1 cellular context compared by ENCODE assay signal in the genomic region with DNA sequence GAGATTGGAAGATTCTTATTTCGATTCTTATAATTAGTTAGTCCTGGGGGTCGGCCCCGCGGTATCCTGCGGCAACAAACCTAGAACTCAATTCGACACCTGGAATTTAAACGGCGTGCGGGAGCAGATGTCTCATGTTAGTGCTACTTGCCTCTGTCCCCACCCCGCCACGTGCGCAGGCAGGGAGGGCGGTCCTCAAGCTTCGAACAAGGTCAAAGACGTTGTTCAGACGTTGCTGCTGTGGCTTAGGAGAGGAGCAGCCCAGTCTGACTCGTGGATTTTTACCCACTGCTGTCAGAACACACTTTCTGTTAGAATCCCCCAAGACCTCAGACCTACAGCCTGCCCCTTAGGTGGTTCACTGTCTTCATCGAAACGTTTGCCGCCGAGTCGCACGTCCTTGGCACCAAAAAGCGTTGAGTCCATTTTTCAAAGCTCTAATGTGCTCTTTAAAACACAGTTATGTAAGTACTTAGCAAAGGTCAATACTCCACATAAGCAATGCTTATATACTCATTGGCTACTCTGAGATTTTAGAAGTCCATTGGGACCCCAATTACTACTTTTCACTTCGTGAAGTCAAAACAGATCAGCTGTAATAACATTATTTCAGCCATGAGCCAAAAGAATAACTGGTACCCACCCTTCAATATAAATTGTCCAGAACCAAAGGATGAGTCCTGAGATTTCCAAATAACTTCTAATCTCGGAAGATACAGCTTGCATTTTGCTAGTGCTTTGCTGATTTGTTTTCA.
TF ChIP-seq lines count a peak whose summit lies in the region.

No MANE protein-coding gene starts in this region.

TF ChIP-seq in K562, 482 proteins besides CTCF, POLR2A, EP300 and RAD21 (continued from another document and continues in another):
- TF ChIP-seq IRF2 (CRISPR knock-in tag; IDR thresholded peaks at IDR 0.05) (no peak; the same call in 1 of the 2 replicates), NR2C1 (IDR thresholded peaks at IDR 0.05) (peak; percentile 55; the same call in 1 of the 2 replicates), NR2C1 (tag; IDR thresholded peaks at IDR 0.05) (peak; percentile 77), JUNB (CRISPR knock-in tag; conservative IDR thresholded peaks at IDR 0.05) (no peak), ZNF143 (CRISPR knock-in tag; IDR thresholded peaks at IDR 0.05) (no peak), RHOXF2B (CRISPR knock-in tag; conservative IDR thresholded peaks at IDR 0.05) (no peak), ZNF696 (CRISPR knock-in tag; conservative IDR thresholded peaks at IDR 0.05) (no peak), TAF9B (IDR thresholded peaks at IDR 0.05; ENCODE audit: partially characterized antibody) (peak; percentile 58), SLC30A9 (CRISPR knock-in tag; IDR thresholded peaks at IDR 0.05) (no peak), ETV6 (IDR thresholded peaks at IDR 0.05; ENCODE audit: borderline replicate concordance in 1 of 2, low read depth in 2 of 2, low read length in 1 of 2) (no peak), ETV6 (CRISPR knock-in tag; IDR thresholded peaks at IDR 0.05; ENCODE audit: borderline replicate concordance) (peak; percentile 99), KAT2B (IDR thresholded peaks at IDR 0.05; ENCODE audit: low read depth, low read length) (no peak), KDM1A (IDR thresholded peaks at IDR 0.05) (peak in 1 of 2 experiments; percentile 16; a peak in 1 of 4 replicates), KDM4B (IDR thresholded peaks at IDR 0.05; ENCODE audit: borderline replicate concordance in 2 of 2, low read depth in 1 of 2) (peak in 1 of 2 experiments; percentile 69; a peak in 2 of 4 replicates), ZBTB1 (CRISPR knock-in tag; IDR thresholded peaks at IDR 0.05; ENCODE audit: borderline replicate concordance, low read depth) (peak; percentile 85), BCL6 (CRISPR knock-in tag; IDR thresholded peaks at IDR 0.05) (no peak), TAF15 (IDR thresholded peaks at IDR 0.05; ENCODE audit: low read depth, low read length) (no peak), CTBP1 (IDR thresholded peaks at IDR 0.05; ENCODE audit: borderline replicate concordance) (no peak), ZNF785 (CRISPR knock-in tag; IDR thresholded peaks at IDR 0.05) (no peak), NR2C2 (CRISPR knock-in tag; IDR thresholded peaks at IDR 0.05) (peak; percentile 87), NR2C2 (tag; IDR thresholded peaks at IDR 0.05) (peak; percentile 93), TEAD1 (CRISPR knock-in tag; IDR thresholded peaks at IDR 0.05) (peak; percentile 50 to 97; a peak in 2 of 4 replicates), JUN (IDR thresholded peaks at IDR 0.05; ENCODE audit: borderline replicate concordance, low read depth, low read length) (peak; percentile 53; the same call in 1 of the 2 replicates), JUN (CRISPR knock-in tag; IDR thresholded peaks at IDR 0.05; ENCODE audit: borderline replicate concordance) (peak; percentile 98), ESRRB (CRISPR knock-in tag; IDR thresholded peaks at IDR 0.05; ENCODE audit: borderline replicate concordance) (no peak), SIRT6 (IDR thresholded peaks at IDR 0.05; ENCODE audit: low read depth, low read length) (no peak), ELF4 (CRISPR knock-in tag; IDR thresholded peaks at IDR 0.05) (no peak), GABPB2 (CRISPR knock-in tag; conservative IDR thresholded peaks at IDR 0.05) (no peak), RCOR1 (IDR thresholded peaks at IDR 0.05; ENCODE audit: borderline replicate concordance in 1 of 2, low read depth in 2 of 2, low read length in 2 of 2) (peak in 1 of 2 experiments; percentile 51; a peak in 2 of 4 replicates), SMAD2 (IDR thresholded peaks at IDR 0.05; ENCODE audit: low read depth, low read length) (no peak), ZNF444 (CRISPR knock-in tag; IDR thresholded peaks at IDR 0.05) (no peak), ZNF175 (CRISPR knock-in tag; IDR thresholded peaks at IDR 0.05; ENCODE audit: low read depth) (peak; percentile 94), KDM5B (IDR thresholded peaks at IDR 0.05; ENCODE audit: insufficient replicate concordance, low read depth, low read length) (peak; percentile 97), ZNF408 (CRISPR knock-in tag; IDR thresholded peaks at IDR 0.05; ENCODE audit: low read depth) (no peak), HMG20A (CRISPR knock-in tag; conservative IDR thresholded peaks at IDR 0.05) (no peak)
- TF ChIP-seq, protein P1, sequence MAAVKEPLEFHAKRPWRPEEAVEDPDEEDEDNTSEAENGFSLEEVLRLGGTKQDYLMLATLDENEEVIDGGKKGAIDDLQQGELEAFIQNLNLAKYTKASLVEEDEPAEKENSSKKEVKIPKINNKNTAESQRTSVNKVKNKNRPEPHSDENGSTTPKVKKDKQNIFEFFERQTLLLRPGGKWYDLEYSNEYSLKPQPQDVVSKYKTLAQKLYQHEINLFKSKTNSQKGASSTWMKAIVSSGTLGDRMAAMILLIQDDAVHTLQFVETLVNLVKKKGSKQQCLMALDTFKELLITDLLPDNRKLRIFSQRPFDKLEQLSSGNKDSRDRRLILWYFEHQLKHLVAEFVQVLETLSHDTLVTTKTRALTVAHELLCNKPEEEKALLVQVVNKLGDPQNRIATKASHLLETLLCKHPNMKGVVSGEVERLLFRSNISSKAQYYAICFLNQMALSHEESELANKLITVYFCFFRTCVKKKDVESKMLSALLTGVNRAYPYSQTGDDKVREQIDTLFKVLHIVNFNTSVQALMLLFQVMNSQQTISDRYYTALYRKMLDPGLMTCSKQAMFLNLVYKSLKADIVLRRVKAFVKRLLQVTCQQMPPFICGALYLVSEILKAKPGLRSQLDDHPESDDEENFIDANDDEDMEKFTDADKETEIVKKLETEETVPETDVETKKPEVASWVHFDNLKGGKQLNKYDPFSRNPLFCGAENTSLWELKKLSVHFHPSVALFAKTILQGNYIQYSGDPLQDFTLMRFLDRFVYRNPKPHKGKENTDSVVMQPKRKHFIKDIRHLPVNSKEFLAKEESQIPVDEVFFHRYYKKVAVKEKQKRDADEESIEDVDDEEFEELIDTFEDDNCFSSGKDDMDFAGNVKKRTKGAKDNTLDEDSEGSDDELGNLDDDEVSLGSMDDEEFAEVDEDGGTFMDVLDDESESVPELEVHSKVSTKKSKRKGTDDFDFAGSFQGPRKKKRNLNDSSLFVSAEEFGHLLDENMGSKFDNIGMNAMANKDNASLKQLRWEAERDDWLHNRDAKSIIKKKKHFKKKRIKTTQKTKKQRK (IDR thresholded peaks at IDR 0.05; ENCODE audit: borderline replicate concordance, low read depth, low read length) = no peak
- TF ChIP-seq, protein P2, sequence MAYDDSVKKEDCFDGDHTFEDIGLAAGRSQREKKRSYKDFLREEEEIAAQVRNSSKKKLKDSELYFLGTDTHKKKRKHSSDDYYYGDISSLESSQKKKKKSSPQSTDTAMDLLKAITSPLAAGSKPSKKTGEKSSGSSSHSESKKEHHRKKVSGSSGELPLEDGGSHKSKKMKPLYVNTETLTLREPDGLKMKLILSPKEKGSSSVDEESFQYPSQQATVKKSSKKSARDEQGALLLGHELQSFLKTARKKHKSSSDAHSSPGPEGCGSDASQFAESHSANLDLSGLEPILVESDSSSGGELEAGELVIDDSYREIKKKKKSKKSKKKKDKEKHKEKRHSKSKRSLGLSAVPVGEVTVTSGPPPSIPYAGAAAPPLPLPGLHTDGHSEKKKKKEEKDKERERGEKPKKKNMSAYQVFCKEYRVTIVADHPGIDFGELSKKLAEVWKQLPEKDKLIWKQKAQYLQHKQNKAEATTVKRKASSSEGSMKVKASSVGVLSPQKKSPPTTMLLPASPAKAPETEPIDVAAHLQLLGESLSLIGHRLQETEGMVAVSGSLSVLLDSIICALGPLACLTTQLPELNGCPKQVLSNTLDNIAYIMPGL (CRISPR knock-in tag; IDR thresholded peaks at IDR 0.05) = peak; percentile 94
- TF ChIP-seq, protein P3, sequence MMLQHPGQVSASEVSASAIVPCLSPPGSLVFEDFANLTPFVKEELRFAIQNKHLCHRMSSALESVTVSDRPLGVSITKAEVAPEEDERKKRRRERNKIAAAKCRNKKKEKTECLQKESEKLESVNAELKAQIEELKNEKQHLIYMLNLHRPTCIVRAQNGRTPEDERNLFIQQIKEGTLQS (IDR thresholded peaks at IDR 0.05) = no peak
- TF ChIP-seq, protein P3 (CRISPR knock-in tag; conservative IDR thresholded peaks at IDR 0.05) = peak; percentile 46
- TF ChIP-seq, protein P4, sequence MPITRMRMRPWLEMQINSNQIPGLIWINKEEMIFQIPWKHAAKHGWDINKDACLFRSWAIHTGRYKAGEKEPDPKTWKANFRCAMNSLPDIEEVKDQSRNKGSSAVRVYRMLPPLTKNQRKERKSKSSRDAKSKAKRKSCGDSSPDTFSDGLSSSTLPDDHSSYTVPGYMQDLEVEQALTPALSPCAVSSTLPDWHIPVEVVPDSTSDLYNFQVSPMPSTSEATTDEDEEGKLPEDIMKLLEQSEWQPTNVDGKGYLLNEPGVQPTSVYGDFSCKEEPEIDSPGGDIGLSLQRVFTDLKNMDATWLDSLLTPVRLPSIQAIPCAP (CRISPR knock-in tag; IDR thresholded peaks at IDR 0.05; ENCODE audit: borderline replicate concordance) = peak; percentile 97
- TF ChIP-seq, protein P5, sequence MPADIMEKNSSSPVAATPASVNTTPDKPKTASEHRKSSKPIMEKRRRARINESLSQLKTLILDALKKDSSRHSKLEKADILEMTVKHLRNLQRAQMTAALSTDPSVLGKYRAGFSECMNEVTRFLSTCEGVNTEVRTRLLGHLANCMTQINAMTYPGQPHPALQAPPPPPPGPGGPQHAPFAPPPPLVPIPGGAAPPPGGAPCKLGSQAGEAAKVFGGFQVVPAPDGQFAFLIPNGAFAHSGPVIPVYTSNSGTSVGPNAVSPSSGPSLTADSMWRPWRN (IDR thresholded peaks at IDR 0.05; ENCODE audit: low read depth) = no peak
- TF ChIP-seq, protein P6, sequence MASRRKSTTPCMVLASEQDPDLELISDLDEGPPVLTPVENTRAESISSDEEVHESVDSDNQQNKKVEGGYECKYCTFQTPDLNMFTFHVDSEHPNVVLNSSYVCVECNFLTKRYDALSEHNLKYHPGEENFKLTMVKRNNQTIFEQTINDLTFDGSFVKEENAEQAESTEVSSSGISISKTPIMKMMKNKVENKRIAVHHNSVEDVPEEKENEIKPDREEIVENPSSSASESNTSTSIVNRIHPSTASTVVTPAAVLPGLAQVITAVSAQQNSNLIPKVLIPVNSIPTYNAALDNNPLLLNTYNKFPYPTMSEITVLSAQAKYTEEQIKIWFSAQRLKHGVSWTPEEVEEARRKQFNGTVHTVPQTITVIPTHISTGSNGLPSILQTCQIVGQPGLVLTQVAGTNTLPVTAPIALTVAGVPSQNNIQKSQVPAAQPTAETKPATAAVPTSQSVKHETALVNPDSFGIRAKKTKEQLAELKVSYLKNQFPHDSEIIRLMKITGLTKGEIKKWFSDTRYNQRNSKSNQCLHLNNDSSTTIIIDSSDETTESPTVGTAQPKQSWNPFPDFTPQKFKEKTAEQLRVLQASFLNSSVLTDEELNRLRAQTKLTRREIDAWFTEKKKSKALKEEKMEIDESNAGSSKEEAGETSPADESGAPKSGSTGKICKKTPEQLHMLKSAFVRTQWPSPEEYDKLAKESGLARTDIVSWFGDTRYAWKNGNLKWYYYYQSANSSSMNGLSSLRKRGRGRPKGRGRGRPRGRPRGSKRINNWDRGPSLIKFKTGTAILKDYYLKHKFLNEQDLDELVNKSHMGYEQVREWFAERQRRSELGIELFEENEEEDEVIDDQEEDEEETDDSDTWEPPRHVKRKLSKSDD (conservative IDR thresholded peaks at IDR 0.05; ENCODE audit: low read length) = no peak; the same call in 1 of the 2 replicates
